Comparison of ENCODE assay signal across 1 cellular context in the genomic region with DNA sequence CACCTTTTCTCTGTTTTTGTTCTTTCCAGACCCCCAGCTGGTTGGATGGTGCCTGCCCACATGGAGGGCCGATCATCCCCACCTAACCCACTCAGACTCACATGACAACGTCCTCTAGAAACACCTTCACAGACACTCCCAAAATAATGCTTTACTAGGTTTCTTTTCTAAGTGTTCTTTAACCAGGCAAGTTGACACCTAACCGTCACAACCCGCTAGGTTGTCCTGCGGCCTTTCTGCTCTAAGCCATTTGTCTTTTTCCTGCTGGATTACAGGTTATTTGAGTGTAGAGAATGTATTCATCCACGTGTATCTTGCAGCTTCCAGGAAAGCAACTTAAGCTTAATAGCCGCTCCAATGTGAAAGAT.
TF ChIP-seq lines count a peak whose summit lies in the region.

No MANE protein-coding gene starts in this region.

TF ChIP-seq in HepG2, 621 proteins besides CTCF, POLR2A, EP300 and RAD21 (continued from another document and continues in another):
- TF ChIP-seq, protein P1, sequence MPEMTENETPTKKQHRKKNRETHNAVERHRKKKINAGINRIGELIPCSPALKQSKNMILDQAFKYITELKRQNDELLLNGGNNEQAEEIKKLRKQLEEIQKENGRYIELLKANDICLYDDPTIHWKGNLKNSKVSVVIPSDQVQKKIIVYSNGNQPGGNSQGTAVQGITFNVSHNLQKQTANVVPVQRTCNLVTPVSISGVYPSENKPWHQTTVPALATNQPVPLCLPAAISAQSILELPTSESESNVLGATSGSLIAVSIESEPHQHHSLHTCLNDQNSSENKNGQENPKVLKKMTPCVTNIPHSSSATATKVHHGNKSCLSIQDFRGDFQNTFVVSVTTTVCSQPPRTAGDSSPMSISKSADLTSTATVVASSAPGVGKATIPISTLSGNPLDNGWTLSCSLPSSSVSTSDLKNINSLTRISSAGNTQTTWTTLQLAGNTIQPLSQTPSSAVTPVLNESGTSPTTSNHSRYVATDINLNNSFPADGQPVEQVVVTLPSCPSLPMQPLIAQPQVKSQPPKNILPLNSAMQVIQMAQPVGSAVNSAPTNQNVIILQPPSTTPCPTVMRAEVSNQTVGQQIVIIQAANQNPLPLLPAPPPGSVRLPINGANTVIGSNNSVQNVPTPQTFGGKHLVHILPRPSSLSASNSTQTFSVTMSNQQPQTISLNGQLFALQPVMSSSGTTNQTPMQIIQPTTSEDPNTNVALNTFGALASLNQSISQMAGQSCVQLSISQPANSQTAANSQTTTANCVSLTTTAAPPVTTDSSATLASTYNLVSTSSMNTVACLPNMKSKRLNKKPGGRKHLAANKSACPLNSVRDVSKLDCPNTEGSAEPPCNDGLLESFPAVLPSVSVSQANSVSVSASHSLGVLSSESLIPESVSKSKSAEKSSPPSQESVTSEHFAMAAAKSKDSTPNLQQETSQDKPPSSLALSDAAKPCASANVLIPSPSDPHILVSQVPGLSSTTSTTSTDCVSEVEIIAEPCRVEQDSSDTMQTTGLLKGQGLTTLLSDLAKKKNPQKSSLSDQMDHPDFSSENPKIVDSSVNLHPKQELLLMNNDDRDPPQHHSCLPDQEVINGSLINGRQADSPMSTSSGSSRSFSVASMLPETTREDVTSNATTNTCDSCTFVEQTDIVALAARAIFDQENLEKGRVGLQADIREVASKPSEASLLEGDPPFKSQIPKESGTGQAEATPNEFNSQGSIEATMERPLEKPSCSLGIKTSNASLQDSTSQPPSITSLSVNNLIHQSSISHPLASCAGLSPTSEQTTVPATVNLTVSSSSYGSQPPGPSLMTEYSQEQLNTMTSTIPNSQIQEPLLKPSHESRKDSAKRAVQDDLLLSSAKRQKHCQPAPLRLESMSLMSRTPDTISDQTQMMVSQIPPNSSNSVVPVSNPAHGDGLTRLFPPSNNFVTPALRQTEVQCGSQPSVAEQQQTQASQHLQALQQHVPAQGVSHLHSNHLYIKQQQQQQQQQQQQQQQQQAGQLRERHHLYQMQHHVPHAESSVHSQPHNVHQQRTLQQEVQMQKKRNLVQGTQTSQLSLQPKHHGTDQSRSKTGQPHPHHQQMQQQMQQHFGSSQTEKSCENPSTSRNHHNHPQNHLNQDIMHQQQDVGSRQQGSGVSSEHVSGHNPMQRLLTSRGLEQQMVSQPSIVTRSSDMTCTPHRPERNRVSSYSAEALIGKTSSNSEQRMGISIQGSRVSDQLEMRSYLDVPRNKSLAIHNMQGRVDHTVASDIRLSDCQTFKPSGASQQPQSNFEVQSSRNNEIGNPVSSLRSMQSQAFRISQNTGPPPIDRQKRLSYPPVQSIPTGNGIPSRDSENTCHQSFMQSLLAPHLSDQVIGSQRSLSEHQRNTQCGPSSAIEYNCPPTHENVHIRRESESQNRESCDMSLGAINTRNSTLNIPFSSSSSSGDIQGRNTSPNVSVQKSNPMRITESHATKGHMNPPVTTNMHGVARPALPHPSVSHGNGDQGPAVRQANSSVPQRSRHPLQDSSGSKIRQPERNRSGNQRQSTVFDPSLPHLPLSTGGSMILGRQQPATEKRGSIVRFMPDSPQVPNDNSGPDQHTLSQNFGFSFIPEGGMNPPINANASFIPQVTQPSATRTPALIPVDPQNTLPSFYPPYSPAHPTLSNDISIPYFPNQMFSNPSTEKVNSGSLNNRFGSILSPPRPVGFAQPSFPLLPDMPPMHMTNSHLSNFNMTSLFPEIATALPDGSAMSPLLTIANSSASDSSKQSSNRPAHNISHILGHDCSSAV (CRISPR knock-in tag; IDR thresholded peaks at IDR 0.05; ENCODE audit: borderline replicate concordance): no peak
- no peak for TF ChIP-seq ARID2 (CRISPR knock-in tag; IDR thresholded peaks at IDR 0.05; ENCODE audit: borderline replicate concordance)
- no peak for TF ChIP-seq ZNF879 (CRISPR knock-in tag; IDR thresholded peaks at IDR 0.05)
- TF ChIP-seq TCF7 (IDR thresholded peaks at IDR 0.05; ENCODE audit: low read depth): no peak
- no peak for TF ChIP-seq AGO2 (optimal IDR thresholded peaks at IDR 0.05; ENCODE audit: low read depth, low read length)
- peak; percentile 5 for TF ChIP-seq NCOR1 (IDR thresholded peaks at IDR 0.05; ENCODE audit: borderline replicate concordance, low read length)
- TF ChIP-seq ZNF430 (CRISPR knock-in tag; IDR thresholded peaks at IDR 0.05): 0 out of 2 replicates have a peak, but pooled peaks have one; percentile 12
- no peak for TF ChIP-seq SOX5 (CRISPR knock-in tag; IDR thresholded peaks at IDR 0.05; ENCODE audit: borderline replicate concordance)
- no peak for TF ChIP-seq HDAC2 (CRISPR knock-in tag; IDR thresholded peaks at IDR 0.05)
- no peak for TF ChIP-seq EHMT2 (IDR thresholded peaks at IDR 0.05; ENCODE audit: borderline replicate concordance, low read depth, low read length)
- TF ChIP-seq, protein P2, sequence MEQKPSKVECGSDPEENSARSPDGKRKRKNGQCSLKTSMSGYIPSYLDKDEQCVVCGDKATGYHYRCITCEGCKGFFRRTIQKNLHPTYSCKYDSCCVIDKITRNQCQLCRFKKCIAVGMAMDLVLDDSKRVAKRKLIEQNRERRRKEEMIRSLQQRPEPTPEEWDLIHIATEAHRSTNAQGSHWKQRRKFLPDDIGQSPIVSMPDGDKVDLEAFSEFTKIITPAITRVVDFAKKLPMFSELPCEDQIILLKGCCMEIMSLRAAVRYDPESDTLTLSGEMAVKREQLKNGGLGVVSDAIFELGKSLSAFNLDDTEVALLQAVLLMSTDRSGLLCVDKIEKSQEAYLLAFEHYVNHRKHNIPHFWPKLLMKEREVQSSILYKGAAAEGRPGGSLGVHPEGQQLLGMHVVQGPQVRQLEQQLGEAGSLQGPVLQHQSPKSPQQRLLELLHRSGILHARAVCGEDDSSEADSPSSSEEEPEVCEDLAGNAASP (CRISPR knock-in tag; IDR thresholded peaks at IDR 0.05; ENCODE audit: borderline replicate concordance): no peak
- no peak for TF ChIP-seq ZNF761 (CRISPR knock-in tag; conservative IDR thresholded peaks at IDR 0.05)
- 0 out of 2 replicates have a peak, but pooled peaks have one; percentile 1 for TF ChIP-seq ZNF788 (CRISPR knock-in tag; IDR thresholded peaks at IDR 0.05; ENCODE audit: borderline replicate concordance)
- TF ChIP-seq ZNF790 (CRISPR knock-in tag; IDR thresholded peaks at IDR 0.05; ENCODE audit: borderline replicate concordance): no peak
- no peak for TF ChIP-seq REXO4 (CRISPR knock-in tag; IDR thresholded peaks at IDR 0.05; ENCODE audit: borderline replicate concordance)
- no peak for TF ChIP-seq SRSF9 (IDR thresholded peaks at IDR 0.05; ENCODE audit: borderline replicate concordance, insufficient read depth, low read depth, low read length, poor library complexity, severe bottlenecking)
- TF ChIP-seq ZBTB7A (CRISPR knock-in tag; IDR thresholded peaks at IDR 0.05): no peak
- no peak for TF ChIP-seq ZNF10 (CRISPR knock-in tag; IDR thresholded peaks at IDR 0.05; ENCODE audit: borderline replicate concordance, low read depth)
- TF ChIP-seq ISX (CRISPR knock-in tag; conservative IDR thresholded peaks at IDR 0.05): no peak
- 0 out of 2 replicates have a peak, but pooled peaks have one; percentile 1 for TF ChIP-seq ISL2 (CRISPR knock-in tag; IDR thresholded peaks at IDR 0.05)
- TF ChIP-seq, protein P3, sequence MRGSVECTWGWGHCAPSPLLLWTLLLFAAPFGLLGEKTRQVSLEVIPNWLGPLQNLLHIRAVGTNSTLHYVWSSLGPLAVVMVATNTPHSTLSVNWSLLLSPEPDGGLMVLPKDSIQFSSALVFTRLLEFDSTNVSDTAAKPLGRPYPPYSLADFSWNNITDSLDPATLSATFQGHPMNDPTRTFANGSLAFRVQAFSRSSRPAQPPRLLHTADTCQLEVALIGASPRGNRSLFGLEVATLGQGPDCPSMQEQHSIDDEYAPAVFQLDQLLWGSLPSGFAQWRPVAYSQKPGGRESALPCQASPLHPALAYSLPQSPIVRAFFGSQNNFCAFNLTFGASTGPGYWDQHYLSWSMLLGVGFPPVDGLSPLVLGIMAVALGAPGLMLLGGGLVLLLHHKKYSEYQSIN (CRISPR knock-in tag; IDR thresholded peaks at IDR 0.05; ENCODE audit: borderline replicate concordance): no peak
- TF ChIP-seq, protein P4, sequence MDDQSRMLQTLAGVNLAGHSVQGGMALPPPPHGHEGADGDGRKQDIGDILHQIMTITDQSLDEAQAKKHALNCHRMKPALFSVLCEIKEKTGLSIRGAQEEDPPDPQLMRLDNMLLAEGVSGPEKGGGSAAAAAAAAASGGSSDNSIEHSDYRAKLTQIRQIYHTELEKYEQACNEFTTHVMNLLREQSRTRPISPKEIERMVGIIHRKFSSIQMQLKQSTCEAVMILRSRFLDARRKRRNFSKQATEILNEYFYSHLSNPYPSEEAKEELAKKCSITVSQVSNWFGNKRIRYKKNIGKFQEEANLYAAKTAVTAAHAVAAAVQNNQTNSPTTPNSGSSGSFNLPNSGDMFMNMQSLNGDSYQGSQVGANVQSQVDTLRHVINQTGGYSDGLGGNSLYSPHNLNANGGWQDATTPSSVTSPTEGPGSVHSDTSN (CRISPR knock-in tag; IDR thresholded peaks at IDR 0.05; ENCODE audit: borderline replicate concordance): no peak
- TF ChIP-seq SIN3A (IDR thresholded peaks at IDR 0.05; ENCODE audit: borderline replicate concordance, low read depth, low read length): peak; percentile 8; the same call in 1 of the 2 replicates
- TF ChIP-seq ZNF34 (CRISPR knock-in tag; IDR thresholded peaks at IDR 0.05; ENCODE audit: borderline replicate concordance): no peak
- TF ChIP-seq NFE2L2 (IDR thresholded peaks at IDR 0.05; ENCODE audit: low read length): no peak
- TF ChIP-seq ZKSCAN1 (IDR thresholded peaks at IDR 0.05; ENCODE audit: low read length): no peak
- 0 out of 2 replicates have a peak, but pooled peaks have one; percentile 0 for TF ChIP-seq ZNF816 (CRISPR knock-in tag; IDR thresholded peaks at IDR 0.05; ENCODE audit: borderline replicate concordance)
- no peak for TF ChIP-seq ZFP62 (CRISPR knock-in tag; IDR thresholded peaks at IDR 0.05)
- TF ChIP-seq, protein P5, sequence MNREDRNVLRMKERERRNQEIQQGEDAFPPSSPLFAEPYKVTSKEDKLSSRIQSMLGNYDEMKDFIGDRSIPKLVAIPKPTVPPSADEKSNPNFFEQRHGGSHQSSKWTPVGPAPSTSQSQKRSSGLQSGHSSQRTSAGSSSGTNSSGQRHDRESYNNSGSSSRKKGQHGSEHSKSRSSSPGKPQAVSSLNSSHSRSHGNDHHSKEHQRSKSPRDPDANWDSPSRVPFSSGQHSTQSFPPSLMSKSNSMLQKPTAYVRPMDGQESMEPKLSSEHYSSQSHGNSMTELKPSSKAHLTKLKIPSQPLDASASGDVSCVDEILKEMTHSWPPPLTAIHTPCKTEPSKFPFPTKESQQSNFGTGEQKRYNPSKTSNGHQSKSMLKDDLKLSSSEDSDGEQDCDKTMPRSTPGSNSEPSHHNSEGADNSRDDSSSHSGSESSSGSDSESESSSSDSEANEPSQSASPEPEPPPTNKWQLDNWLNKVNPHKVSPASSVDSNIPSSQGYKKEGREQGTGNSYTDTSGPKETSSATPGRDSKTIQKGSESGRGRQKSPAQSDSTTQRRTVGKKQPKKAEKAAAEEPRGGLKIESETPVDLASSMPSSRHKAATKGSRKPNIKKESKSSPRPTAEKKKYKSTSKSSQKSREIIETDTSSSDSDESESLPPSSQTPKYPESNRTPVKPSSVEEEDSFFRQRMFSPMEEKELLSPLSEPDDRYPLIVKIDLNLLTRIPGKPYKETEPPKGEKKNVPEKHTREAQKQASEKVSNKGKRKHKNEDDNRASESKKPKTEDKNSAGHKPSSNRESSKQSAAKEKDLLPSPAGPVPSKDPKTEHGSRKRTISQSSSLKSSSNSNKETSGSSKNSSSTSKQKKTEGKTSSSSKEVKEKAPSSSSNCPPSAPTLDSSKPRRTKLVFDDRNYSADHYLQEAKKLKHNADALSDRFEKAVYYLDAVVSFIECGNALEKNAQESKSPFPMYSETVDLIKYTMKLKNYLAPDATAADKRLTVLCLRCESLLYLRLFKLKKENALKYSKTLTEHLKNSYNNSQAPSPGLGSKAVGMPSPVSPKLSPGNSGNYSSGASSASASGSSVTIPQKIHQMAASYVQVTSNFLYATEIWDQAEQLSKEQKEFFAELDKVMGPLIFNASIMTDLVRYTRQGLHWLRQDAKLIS (CRISPR knock-in tag; IDR thresholded peaks at IDR 0.05): no peak
- TF ChIP-seq, protein P6, sequence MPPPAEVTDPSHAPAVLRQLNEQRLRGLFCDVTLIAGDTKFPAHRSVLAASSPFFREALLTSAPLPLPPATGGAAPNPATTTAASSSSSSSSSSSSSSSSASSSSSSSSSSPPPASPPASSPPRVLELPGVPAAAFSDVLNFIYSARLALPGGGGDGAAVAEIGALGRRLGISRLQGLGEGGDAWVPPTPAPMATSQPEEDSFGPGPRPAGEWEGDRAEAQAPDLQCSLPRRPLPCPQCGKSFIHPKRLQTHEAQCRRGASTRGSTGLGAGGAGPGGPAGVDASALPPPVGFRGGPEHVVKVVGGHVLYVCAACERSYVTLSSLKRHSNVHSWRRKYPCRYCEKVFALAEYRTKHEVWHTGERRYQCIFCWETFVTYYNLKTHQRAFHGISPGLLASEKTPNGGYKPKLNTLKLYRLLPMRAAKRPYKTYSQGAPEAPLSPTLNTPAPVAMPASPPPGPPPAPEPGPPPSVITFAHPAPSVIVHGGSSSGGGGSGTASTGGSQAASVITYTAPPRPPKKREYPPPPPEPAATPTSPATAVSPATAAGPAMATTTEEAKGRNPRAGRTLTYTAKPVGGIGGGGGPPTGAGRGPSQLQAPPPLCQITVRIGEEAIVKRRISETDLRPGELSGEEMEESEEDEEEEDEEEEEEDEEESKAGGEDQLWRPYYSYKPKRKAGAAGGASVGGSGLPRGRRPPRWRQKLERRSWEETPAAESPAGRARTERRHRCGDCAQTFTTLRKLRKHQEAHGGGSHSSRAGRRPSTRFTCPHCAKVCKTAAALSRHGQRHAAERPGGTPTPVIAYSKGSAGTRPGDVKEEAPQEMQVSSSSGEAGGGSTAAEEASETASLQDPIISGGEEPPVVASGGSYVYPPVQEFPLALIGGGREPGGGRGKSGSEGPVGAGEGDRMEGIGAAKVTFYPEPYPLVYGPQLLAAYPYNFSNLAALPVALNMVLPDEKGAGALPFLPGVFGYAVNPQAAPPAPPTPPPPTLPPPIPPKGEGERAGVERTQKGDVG (CRISPR knock-in tag; IDR thresholded peaks at IDR 0.05; ENCODE audit: borderline replicate concordance): 0 out of 2 replicates have a peak, but pooled peaks have one; percentile 61
- TF ChIP-seq, protein P7, sequence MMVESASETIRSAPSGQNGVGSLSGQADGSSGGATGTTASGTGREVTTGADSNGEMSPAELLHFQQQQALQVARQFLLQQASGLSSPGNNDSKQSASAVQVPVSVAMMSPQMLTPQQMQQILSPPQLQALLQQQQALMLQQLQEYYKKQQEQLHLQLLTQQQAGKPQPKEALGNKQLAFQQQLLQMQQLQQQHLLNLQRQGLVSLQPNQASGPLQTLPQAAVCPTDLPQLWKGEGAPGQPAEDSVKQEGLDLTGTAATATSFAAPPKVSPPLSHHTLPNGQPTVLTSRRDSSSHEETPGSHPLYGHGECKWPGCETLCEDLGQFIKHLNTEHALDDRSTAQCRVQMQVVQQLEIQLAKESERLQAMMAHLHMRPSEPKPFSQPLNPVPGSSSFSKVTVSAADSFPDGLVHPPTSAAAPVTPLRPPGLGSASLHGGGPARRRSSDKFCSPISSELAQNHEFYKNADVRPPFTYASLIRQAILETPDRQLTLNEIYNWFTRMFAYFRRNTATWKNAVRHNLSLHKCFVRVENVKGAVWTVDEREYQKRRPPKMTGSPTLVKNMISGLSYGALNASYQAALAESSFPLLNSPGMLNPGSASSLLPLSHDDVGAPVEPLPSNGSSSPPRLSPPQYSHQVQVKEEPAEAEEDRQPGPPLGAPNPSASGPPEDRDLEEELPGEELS (CRISPR knock-in tag; IDR thresholded peaks at IDR 0.05): no peak
- TF ChIP-seq ARNT2 (CRISPR knock-in tag; IDR thresholded peaks at IDR 0.05; ENCODE audit: low read depth): 0 out of 2 replicates have a peak, but pooled peaks have one; percentile 26
